In genomic region chr20:4626228-4626627, GRCh38 we compare ENCODE assay signal across 19 cellular contexts.
DNase-seq lines count a peak whose midpoint lies in the region; ATAC-seq, FAIRE-seq and TF ChIP-seq lines count a peak whose summit lies in the region.
"Had no signal": no experiment of that assay in that cellular context is flagged by ENCODE, and none has a peak within 500 bp of the region (broad histone marks: within the 10 kb centered on the region; RNA-seq: fewer than 3 reads in every experiment).

No MANE protein-coding gene starts in this region.

- BruUV-seq in GM12878 (replicated peaks; lab: Mats Ljungman, UMichigan) = no TSS peak

- H3K4me1 ChIP-seq in GM12878 (ENCODE audit: control insufficient read depth, insufficient read depth, low read length) (no peaks in the 10 kb centered on the region), thyroid gland (no peaks in the 10 kb centered on the region), ascending aorta (no peaks in the 10 kb centered on the region)
- H3K4me1 ChIP-seq: BLaER1, Caco-2 had no signal

- POLR2A ChIA-PET in GM12878 (lab: Charles Lee) = no interaction called here

- no peak for TF ChIP-seq RAD21 in GM12878 (IDR thresholded peaks at IDR 0.05; ENCODE audit: insufficient read depth, low read depth, low read length)

- no peak for TF ChIP-seq EP300 in GM12878 (IDR thresholded peaks at IDR 0.05; ENCODE audit: borderline replicate concordance in 1 of 2, control insufficient read depth in 1 of 2, low read depth in 2 of 2, low read length in 2 of 2)

- no peaks in the 10 kb centered on the region for H3K79me2 ChIP-seq in GM12878 (ENCODE audit: control insufficient read depth, insufficient read depth, low read length)

- SMC1A ChIA-PET in GM12878 (lab: Charles Lee; ENCODE audit: uncharacterized antibody, unreplicated experiment) = interaction anchor here (0.6 to 1.9 kb wide), 4 partner anchors 10 to 94 kb away, joined by 3 to 4 read pairs (median 4); no protein-coding TSS in a partner anchor

- TF ChIP-seq POLR2A in GM12878 (IDR thresholded peaks at IDR 0.05; ENCODE audit: low read depth, low read length) = no peak
- no peak for TF ChIP-seq POLR2A in thyroid gland (IDR thresholded peaks at IDR 0.05)

- H3K9me3 ChIP-seq in GM12878 (replicated peaks; ENCODE audit: control insufficient read depth, insufficient read depth, low read length) = peaks cover 2% of the 10 kb centered on the region; the same call in 1 of the 3 replicates
- no peaks in the 10 kb centered on the region for H3K9me3 ChIP-seq in thyroid gland
- no peaks in the 10 kb centered on the region for H3K9me3 ChIP-seq in ascending aorta
- H3K9me3 ChIP-seq: Caco-2 had no signal

- no peaks in the 10 kb centered on the region for H4K20me1 ChIP-seq in GM12878 (ENCODE audit: control insufficient read depth, insufficient read depth)
- H4K20me1 ChIP-seq: BLaER1 had no signal

- RAD21 ChIA-PET in GM12878 (lab: Charles Lee; ENCODE audit: unreplicated experiment) = interaction anchor here (0.9 to 1.1 kb wide), 2 partner anchors 13 to 63 kb away, joined by 3 to 6 read pairs; no protein-coding TSS in a partner anchor

- intact Hi-C loops in left ventricle myocardium superior (cut with micrococcal nuclease) = no loop called here
- intact Hi-C loops in Right ventricle myocardium inferior (cut with DNase I) = no loop called here
- intact Hi-C loops in GM12878 (cut with micrococcal nuclease; ENCODE audit: unreplicated experiment) = no loop called here
- intact Hi-C loops in thyroid gland (cut with DNase I) = no loop called here
- intact Hi-C loops in ascending aorta (cut with DNase I) = no loop called here

- no peak overlapping the region for H3K9ac ChIP-seq in GM12878 (ENCODE audit: control insufficient read depth, insufficient read depth, low read length)
- H3K9ac ChIP-seq: BLaER1, GM23248 had no signal

- ATAC-seq in left ventricle myocardium superior = peak; percentile 36
- no peak for ATAC-seq in Right ventricle myocardium inferior
- ATAC-seq in GM12878 = peak; percentile 90
- no peak for ATAC-seq in HG03095 (IDR thresholded peaks at IDR 0.05; ENCODE audit: unreplicated experiment)
- ATAC-seq: HCT116 had no signal

- WGBS in GM12878 (ENCODE audit: insufficient coverage, insufficient replicate concordance, low lambda C conversion rate, missing lambda C conversion rate) = 11% methylated on average over 4 of the region's 4 CpGs
- WGBS in thyroid gland, 2 donors = 41 to 55% methylated on average over 4 of the region's 4 CpGs

- no peak for FAIRE-seq in GM12878 (lab: Jason Lieb, UNC)
- FAIRE-seq: GM18507, H54 had no signal

- no peak overlapping the region for H3K4me3 ChIP-seq in GM12878
- H3K4me3 ChIP-seq in thyroid gland (replicated peaks in 1 of 3) = no peak overlapping the region
- no peak overlapping the region for H3K4me3 ChIP-seq in ascending aorta
- H3K4me3 ChIP-seq: BLaER1, GM23248 had no signal

- no peak overlapping the region for H3K4me2 ChIP-seq in GM12878 (ENCODE audit: control insufficient read depth, insufficient read depth)
- H3K4me2 ChIP-seq: BLaER1 had no signal

- no peaks in the 10 kb centered on the region for H3K27me3 ChIP-seq in GM12878 (replicated peaks in 1 of 2; ENCODE audit: control insufficient read depth in 2 of 2, insufficient read depth in 2 of 2, low read length in 1 of 2)
- H3K27me3 ChIP-seq in thyroid gland = no peaks in the 10 kb centered on the region
- H3K27me3 ChIP-seq in ascending aorta = no peaks in the 10 kb centered on the region
- H3K27me3 ChIP-seq: BLaER1 had no signal

- H3K36me3 ChIP-seq in GM12878 (ENCODE audit: control insufficient read depth in 2 of 2, insufficient read depth in 2 of 2, low read length in 1 of 2) (no peaks in the 10 kb centered on the region), thyroid gland (no peaks in the 10 kb centered on the region), ascending aorta (no peaks in the 10 kb centered on the region)
- H3K36me3 ChIP-seq: BLaER1 had no signal

- H2AFZ ChIP-seq in GM12878 (ENCODE audit: control insufficient read depth, low read depth, low read length) = no peak overlapping the region
- H2AFZ ChIP-seq: GM23248 had no signal

- in situ Hi-C loops in GM12878 (cut with MboI) = no loop called here

- CTCF ChIA-PET in GM12878 (lab: Yijun Ruan, JAX) = interaction anchor here (1.0 to 2.4 kb wide), 3 partner anchors 13 to 329 kb away, joined by 3 to 6 read pairs (median 4); no protein-coding TSS in a partner anchor

- TF ChIP-seq CTCF in GM12878 (IDR thresholded peaks at IDR 0.05 in 2 of 3, conservative IDR thresholded peaks at IDR 0.05 in 1 of 3; ENCODE audit: control insufficient read depth in 2 of 3, extremely low read depth in 1 of 3, insufficient read depth in 1 of 3, low read depth in 3 of 3, low read length in 3 of 3) (no peak), thyroid gland (IDR thresholded peaks at IDR 0.05) (no peak), ascending aorta (IDR thresholded peaks at IDR 0.05) (no peak)

- H3K27ac ChIP-seq in GM12878 (ENCODE audit: control insufficient read depth, insufficient read depth) (no peak overlapping the region), thyroid gland (no peak overlapping the region), ascending aorta (no peak overlapping the region)
- H3K27ac ChIP-seq: 22Rv1, BLaER1, GM23248 had no signal

- DNase-seq in left ventricle myocardium superior (no peak), Right ventricle myocardium inferior (ENCODE audit: missing footprints) (no peak), GM12878 (ENCODE audit: low read depth, low spot score) (peak; percentile 21), glomerular endothelial cell (ENCODE audit: extremely low read depth, low read depth, low spot score) (peak; percentile 51), thyroid gland (peak; percentile 19 to 39), ascending aorta (ENCODE audit: low spot score in 2 of 2) (no peak), amygdala (lab: John Stamatoyannopoulos, UW) (no peak)
- DNase-seq: AML-193; Caco-2; CD8-positive, alpha-beta memory T cell; DND-41; GDM1; GM23248 had no signal

TF ChIP-seq in GM12878, 131 proteins besides CTCF, POLR2A, EP300 and RAD21 (continues in another document):
- TF ChIP-seq IKZF2 (IDR thresholded peaks at IDR 0.05) (no peak), ATF3 (IDR thresholded peaks at IDR 0.05; ENCODE audit: borderline replicate concordance, extremely low read depth, low read depth, low read length) (no peak), FOS (IDR thresholded peaks at IDR 0.05; ENCODE audit: borderline replicate concordance, extremely low read depth, insufficient read length) (no peak), HSF1 (IDR thresholded peaks at IDR 0.05; ENCODE audit: low read depth, low read length) (no peak), REST (IDR thresholded peaks at IDR 0.05; ENCODE audit: low read depth, low read length) (no peak), MTA2 (IDR thresholded peaks at IDR 0.05; ENCODE audit: low read depth) (peak; percentile 75), SRF (IDR thresholded peaks at IDR 0.05; ENCODE audit: low read depth in 2 of 2, low read length in 2 of 2) (no peak), ZSCAN29 (IDR thresholded peaks at IDR 0.05) (no peak), STAT1 (conservative IDR thresholded peaks at IDR 0.05) (no peak), STAT3 (IDR thresholded peaks at IDR 0.05; ENCODE audit: low read depth, low read length) (no peak), BHLHE40 (IDR thresholded peaks at IDR 0.05; ENCODE audit: borderline replicate concordance in 1 of 2, low read depth in 2 of 2, low read length in 1 of 2) (0 out of 4 replicates have a peak, but pooled peaks of 1 of the 2 experiments have one; percentile 22), EGR1 (IDR thresholded peaks at IDR 0.05; ENCODE audit: borderline replicate concordance in 1 of 2, low read depth in 2 of 2, low read length in 2 of 2) (no peak)

Comparison
In these comparisons a context has a peak if more than half of its experiments do, and no peak if none do; other contexts are left out.
1. ATAC-seq: peak in left ventricle myocardium superior (single experiment) and GM12878 (single experiment); none in Right ventricle myocardium inferior (single experiment) and HG03095 (single experiment).
2. DNase-seq: peak in GM12878 (single experiment), glomerular endothelial cell (single experiment) and thyroid gland (2 of 2); none in left ventricle myocardium superior (single experiment), Right ventricle myocardium inferior (single experiment), ascending aorta (0 of 2) and amygdala (0 of 56).